ENCODE assay signal across 8 cellular contexts in genomic region chr7:107661865-107662379, GRCh38. TPM values are rescaled to one million over a fixed set of nuclear protein-coding genes. Genes with fewer than 3 reads are reported as not detected.
A peak's percentile ranks its signal among the peaks of the same experiment; 100 is the strongest.
DNase-seq lines count a peak whose midpoint lies in the region; ATAC-seq and TF ChIP-seq lines count a peak whose summit lies in the region.

No MANE protein-coding gene starts in this region.

- peaks cover 86% of the 10 kb centered on the region for H3K27me3 ChIP-seq in HUES64 (ENCODE audit: insufficient read depth, low read length)

- 9% methylated on average over 20 of the region's 20 CpGs for WGBS in HUES64

- H3K4me1 Mint-ChIP-seq in chondrocyte (ENCODE audit: low read depth), result peaks cover 11% of the 10 kb centered on the region
- H3K4me1 Mint-ChIP-seq in natural killer cell treated with Interleukin-12 subunit alpha and Interleukin-12 subunit beta and Interleukin-15 and Interleukin-18, amount 100 ng/mL, for 72 hours (ENCODE audit: low read depth in 2 of 2), result peaks cover 11 to 14% of the 10 kb centered on the region in 2 donors

- TF ChIP-seq CTCF in C4-2B (conservative IDR thresholded peaks at IDR 0.05), result peak; percentile 66
- peak; percentile 41 for TF ChIP-seq CTCF in chondrocyte (IDR thresholded peaks at IDR 0.05)
- no peak for TF ChIP-seq CTCF in mucosa of descending colon (IDR thresholded peaks at IDR 0.05)

- no peaks in the 10 kb centered on the region for H3K36me3 ChIP-seq in HUES64 (ENCODE audit: insufficient read depth, low read length)
- H3K36me3 ChIP-seq in mucosa of descending colon (ENCODE audit: low read depth), result no peaks in the 10 kb centered on the region

- no peak for ATAC-seq in natural killer cell treated with Interleukin-12 subunit alpha and Interleukin-12 subunit beta and Interleukin-15 and Interleukin-18, amount 100 ng/mL, for 72 hours
- ATAC-seq in mucosa of descending colon, result no peak
- ATAC-seq in activated naive CD4-positive, alpha-beta T cell treated with anti-CD3 and anti-CD28 coated beads, Interleukin-2, amount 50 U/mL, for 72 hours, result no peak

- H3K36me3 Mint-ChIP-seq in chondrocyte (ENCODE audit: low read depth), result peaks cover 2% of the 10 kb centered on the region
- H3K36me3 Mint-ChIP-seq in natural killer cell treated with Interleukin-12 subunit alpha and Interleukin-12 subunit beta and Interleukin-15 and Interleukin-18, amount 100 ng/mL, for 72 hours, result no peaks in the 10 kb centered on the region
- H3K36me3 Mint-ChIP-seq in activated naive CD4-positive, alpha-beta T cell treated with anti-CD3 and anti-CD28 coated beads, Interleukin-2, amount 50 U/mL, for 72 hours, result no peaks in the 10 kb centered on the region

- H3K4me3 Mint-ChIP-seq in chondrocyte (ENCODE audit: unreplicated experiment), result peak overlapping the region; percentile 78
- H3K4me3 Mint-ChIP-seq in natural killer cell treated with Interleukin-12 subunit alpha and Interleukin-12 subunit beta and Interleukin-15 and Interleukin-18, amount 100 ng/mL, for 72 hours, result peak overlapping the region; percentile 48

- H3K27ac Mint-ChIP-seq in chondrocyte (ENCODE audit: unreplicated experiment), result no peak overlapping the region
- no peak overlapping the region for H3K27ac Mint-ChIP-seq in natural killer cell treated with Interleukin-12 subunit alpha and Interleukin-12 subunit beta and Interleukin-15 and Interleukin-18, amount 100 ng/mL, for 72 hours
- no peak overlapping the region for H3K27ac Mint-ChIP-seq in activated naive CD4-positive, alpha-beta T cell treated with anti-CD3 and anti-CD28 coated beads, Interleukin-2, amount 50 U/mL, for 72 hours

- intact Hi-C loops in mucosa of descending colon (cut with DNase I, micrococcal nuclease), result no loop called here

- H3K27ac ChIP-seq in C4-2B (peak overlapping the region; percentile 37), HUES64 (ENCODE audit: low read depth, low read length) (no peak overlapping the region)

- no peak overlapping the region for H3K9ac ChIP-seq in HUES64 (ENCODE audit: low read depth, low read length)

- no peaks in the 10 kb centered on the region for H3K9me3 ChIP-seq in HUES64 (ENCODE audit: insufficient read depth, low read depth, low read length)
- no peaks in the 10 kb centered on the region for H3K9me3 ChIP-seq in mucosa of descending colon

- H3K9me3 Mint-ChIP-seq in chondrocyte (ENCODE audit: low read depth), result no peaks in the 10 kb centered on the region
- H3K9me3 Mint-ChIP-seq in natural killer cell treated with Interleukin-12 subunit alpha and Interleukin-12 subunit beta and Interleukin-15 and Interleukin-18, amount 100 ng/mL, for 72 hours, result no peaks in the 10 kb centered on the region
- no peaks in the 10 kb centered on the region for H3K9me3 Mint-ChIP-seq in activated naive CD4-positive, alpha-beta T cell treated with anti-CD3 and anti-CD28 coated beads, Interleukin-2, amount 50 U/mL, for 72 hours

- no peak for DNase-seq in chondrocyte (ENCODE audit: low spot score)
- no peak for DNase-seq in natural killer cell treated with Interleukin-12 subunit alpha and Interleukin-12 subunit beta and Interleukin-15 and Interleukin-18, amount 100 ng/mL, for 72 hours (ENCODE audit: low spot score)
- DNase-seq in SW 1271 (lab: John Stamatoyannopoulos, UW), result no peak
- no peak for DNase-seq in NAMALWA (ENCODE audit: low spot score)
- no peak for DNase-seq in mucosa of descending colon
- DNase-seq in activated naive CD4-positive, alpha-beta T cell treated with anti-CD3 and anti-CD28 coated beads, Interleukin-2, amount 50 U/mL, for 72 hours (ENCODE audit: low spot score in 2 of 2), result no peak

- H3K4me3 ChIP-seq in HUES64 (ENCODE audit: low read length) (peak overlapping the region; percentile 49), mucosa of descending colon (no peak overlapping the region)

- peaks cover 55% of the 10 kb centered on the region for H3K27me3 Mint-ChIP-seq in chondrocyte (ENCODE audit: low read depth)
- peaks cover 22 to 34% of the 10 kb centered on the region in 2 donors for H3K27me3 Mint-ChIP-seq in natural killer cell treated with Interleukin-12 subunit alpha and Interleukin-12 subunit beta and Interleukin-15 and Interleukin-18, amount 100 ng/mL, for 72 hours

- H3K4me1 ChIP-seq in HUES64 (ENCODE audit: insufficient read depth, low read length) (0 out of 2 replicates have a peak, but pooled peaks cover 4% of the 10 kb centered on the region), mucosa of descending colon (ENCODE audit: low read depth) (peaks cover 13% of the 10 kb centered on the region)

RNA-seq across cellular contexts. Expression of gene SLC26A4, which starts 1.3 kb away (rescaled TPM):
- polyA plus RNA-seq in HUES64 (2013, experiment 1 of 2), result not detected
- not detected for polyA plus RNA-seq in HUES64 (2013, experiment 2 of 2)
- total RNA-seq in chondrocyte (0.55 to 0.85 TPM (median 0.60 TPM) in 3 replicates), mucosa of descending colon (1 to 10 TPM in 1 of 3 donors, under 1 TPM in 2; 0.48 to 1.4 (median 0.57) TPM)
- 1 to 10 TPM in 1 of 2 donors, under 1 TPM in 1; 0.19 to 1.1 TPM for total RNA-seq in natural killer cell treated with Interleukin-12 subunit alpha and Interleukin-12 subunit beta and Interleukin-15 and Interleukin-18, amount 100 ng/mL, for 72 hours
- 1 to 10 TPM; 1.1 to 2.5 TPM for total RNA-seq in activated naive CD4-positive, alpha-beta T cell treated with anti-CD3 and anti-CD28 coated beads, Interleukin-2, amount 50 U/mL, for 72 hours
